In genomic region chr22:40583058-40583741, GRCh38 we compare ENCODE assay signal across 1 cellular context.
TF ChIP-seq lines count a peak whose summit lies in the region.

No MANE protein-coding gene starts in this region.

TF ChIP-seq in GM12878, 131 proteins besides CTCF, POLR2A, EP300 and RAD21 (continued from another document):
- TF ChIP-seq WRNIP1 (IDR thresholded peaks at IDR 0.05; ENCODE audit: borderline replicate concordance, low read depth, low read length) = no peak
